13 cellular contexts compared by ENCODE assay signal in the genomic region with DNA sequence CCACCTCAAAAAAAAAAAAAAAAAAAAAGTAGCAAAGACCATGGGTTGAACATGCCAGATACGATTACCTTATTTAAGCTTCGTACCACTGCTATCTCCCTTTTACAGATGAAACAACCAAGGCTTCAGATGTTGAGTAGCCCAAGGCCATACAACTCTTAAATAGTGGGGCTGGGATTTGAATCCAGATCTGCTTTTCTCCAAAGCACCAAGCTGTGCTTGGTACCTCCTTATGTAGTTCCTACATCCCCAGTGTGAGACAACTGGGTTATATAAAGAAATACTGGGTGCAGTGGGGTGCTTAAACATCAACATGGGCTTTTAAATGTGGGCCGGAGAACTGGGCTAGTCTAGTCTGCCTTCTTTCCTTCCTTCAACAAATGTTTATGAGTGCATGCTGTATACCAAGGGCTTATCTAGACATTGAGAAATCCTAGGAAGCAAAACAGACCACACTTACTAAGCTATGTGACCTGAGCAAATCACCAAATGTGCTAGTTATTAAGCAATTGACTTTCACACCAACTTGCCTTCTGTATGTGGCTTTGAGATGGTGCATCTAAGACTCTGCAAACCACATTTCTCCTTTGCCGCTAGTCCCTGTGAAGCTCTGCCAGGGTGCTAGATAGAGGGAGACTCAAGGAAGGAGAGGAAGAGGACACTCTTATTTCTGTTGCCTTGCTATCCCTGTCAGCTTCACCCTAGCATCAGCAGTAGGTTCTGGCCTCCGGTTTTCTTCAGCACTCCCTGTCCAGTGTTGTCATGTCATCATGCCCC.
DNase-seq lines count a peak whose midpoint lies in the region; ATAC-seq and TF ChIP-seq lines count a peak whose summit lies in the region.
"Had no signal": no experiment of that assay in that cellular context is flagged by ENCODE, and none has a peak within 500 bp of the region (broad histone marks: within the 10 kb centered on the region; RNA-seq: fewer than 3 reads in every experiment).

No MANE protein-coding gene starts in this region.

- no peaks in the 10 kb centered on the region for H3K9me3 ChIP-seq in upper lobe of right lung
- H3K9me3 ChIP-seq: BE2C, right atrium auricular region had no signal

- H3K27me3 Mint-ChIP-seq in activated T-cell treated with anti-CD3 and anti-CD28 coated beads, Interleukin-2, amount 50 U/mL, for 24 hours = no peaks in the 10 kb centered on the region
- H3K27me3 Mint-ChIP-seq in WTC11 (ENCODE audit: low read depth) = no peaks in the 10 kb centered on the region

- 84 to 86% methylated on average over 5 of the region's 5 CpGs for WGBS in lower leg skin, 2 donors

- TF ChIP-seq POLR2A in lower leg skin (IDR thresholded peaks at IDR 0.05) = no peak

- H3K4me1 Mint-ChIP-seq in activated T-cell treated with anti-CD3 and anti-CD28 coated beads, Interleukin-2, amount 50 U/mL, for 24 hours (ENCODE audit: low read depth) = peaks cover 34% of the 10 kb centered on the region
- peaks cover 10% of the 10 kb centered on the region for H3K4me1 Mint-ChIP-seq in WTC11

- peaks cover 1% of the 10 kb centered on the region for H3K36me3 Mint-ChIP-seq in activated T-cell treated with anti-CD3 and anti-CD28 coated beads, Interleukin-2, amount 50 U/mL, for 24 hours (ENCODE audit: low read depth)
- H3K36me3 Mint-ChIP-seq in WTC11 = no peaks in the 10 kb centered on the region

- intact Hi-C loops in upper lobe of right lung (cut with DNase I) (no loop called here), lower leg skin (cut with DNase I; ENCODE audit: low total_unique reads) (no loop called here)

- no peaks in the 10 kb centered on the region for H3K36me3 ChIP-seq in upper lobe of right lung
- H3K36me3 ChIP-seq: BE2C, right atrium auricular region had no signal

- TF ChIP-seq CTCF in WTC11 (IDR thresholded peaks at IDR 0.05) (no peak), upper lobe of right lung (IDR thresholded peaks at IDR 0.05) (no peak), lower leg skin (IDR thresholded peaks at IDR 0.05) (no peak)

- no peaks in the 10 kb centered on the region for H3K27me3 ChIP-seq in upper lobe of right lung
- H3K27me3 ChIP-seq: BE2C, right atrium auricular region had no signal

- H3K9me3 Mint-ChIP-seq in activated T-cell treated with anti-CD3 and anti-CD28 coated beads, Interleukin-2, amount 50 U/mL, for 24 hours = no peaks in the 10 kb centered on the region
- no peaks in the 10 kb centered on the region for H3K9me3 Mint-ChIP-seq in WTC11

- POLR2A ChIA-PET in WTC11 (lab: Charles Lee) = no interaction called here

- H3K4me1 ChIP-seq in upper lobe of right lung = peaks cover 18% of the 10 kb centered on the region
- H3K4me1 ChIP-seq: BE2C had no signal

- H3K4me3 ChIP-seq in upper lobe of right lung (no peak overlapping the region), lower leg skin (ENCODE audit: low read depth, poor library complexity, severe bottlenecking) (no peak overlapping the region)

- H3K4me3 Mint-ChIP-seq in activated T-cell treated with anti-CD3 and anti-CD28 coated beads, Interleukin-2, amount 50 U/mL, for 24 hours = no peak overlapping the region
- peak overlapping the region; percentile 12; the same call in 1 of the 2 replicates for H3K4me3 Mint-ChIP-seq in WTC11

- no peak for DNase-seq in activated T-cell treated with anti-CD3 and anti-CD28 coated beads, Interleukin-2, amount 50 U/mL, for 24 hours
- no peak for DNase-seq in activated T-cell treated with anti-CD3 and anti-CD28 coated beads, Interleukin-2, amount 50 U/mL, for 1 hour
- DNase-seq in WTC11 (ENCODE audit: low spot score) (no peak), iris pigment epithelial cell (ENCODE audit: low read depth) (peak; percentile 93), upper lobe of right lung (no peak), AG08395 (ENCODE audit: low spot score) (no peak), NCI-H2227 (lab: John Stamatoyannopoulos, UW; ENCODE audit: unreplicated experiment) (no peak), lower leg skin (ENCODE audit: low spot score in 2 of 2) (no peak)
- DNase-seq: BE2C; NCI-H1694; SHP77; stimulated activated CD8-positive, alpha-beta memory T cell treated with anti-CD3 and anti-CD28 coated beads, Interleukin-4, amount 100 ng/mL, for 48 hours had no signal

- H3K27ac ChIP-seq in upper lobe of right lung = peak overlapping the region; percentile 7

- CTCF ChIA-PET in WTC11 (lab: Charles Lee) = no interaction called here

- peak overlapping the region; percentile 52 for H3K27ac Mint-ChIP-seq in activated T-cell treated with anti-CD3 and anti-CD28 coated beads, Interleukin-2, amount 50 U/mL, for 24 hours
- no peak overlapping the region; the same call in 1 of the 2 replicates for H3K27ac Mint-ChIP-seq in WTC11

- no peak for ATAC-seq in WTC11
- ATAC-seq in upper lobe of right lung = no peak

TF ChIP-seq in WTC11, 78 proteins besides CTCF, POLR2A, EP300 and RAD21:
- no peak for TF ChIP-seq ZNF423 (CRISPR knock-in tag; IDR thresholded peaks at IDR 0.05)
- TF ChIP-seq SOX15 (CRISPR knock-in tag; IDR thresholded peaks at IDR 0.05) = no peak
- TF ChIP-seq, protein P1, sequence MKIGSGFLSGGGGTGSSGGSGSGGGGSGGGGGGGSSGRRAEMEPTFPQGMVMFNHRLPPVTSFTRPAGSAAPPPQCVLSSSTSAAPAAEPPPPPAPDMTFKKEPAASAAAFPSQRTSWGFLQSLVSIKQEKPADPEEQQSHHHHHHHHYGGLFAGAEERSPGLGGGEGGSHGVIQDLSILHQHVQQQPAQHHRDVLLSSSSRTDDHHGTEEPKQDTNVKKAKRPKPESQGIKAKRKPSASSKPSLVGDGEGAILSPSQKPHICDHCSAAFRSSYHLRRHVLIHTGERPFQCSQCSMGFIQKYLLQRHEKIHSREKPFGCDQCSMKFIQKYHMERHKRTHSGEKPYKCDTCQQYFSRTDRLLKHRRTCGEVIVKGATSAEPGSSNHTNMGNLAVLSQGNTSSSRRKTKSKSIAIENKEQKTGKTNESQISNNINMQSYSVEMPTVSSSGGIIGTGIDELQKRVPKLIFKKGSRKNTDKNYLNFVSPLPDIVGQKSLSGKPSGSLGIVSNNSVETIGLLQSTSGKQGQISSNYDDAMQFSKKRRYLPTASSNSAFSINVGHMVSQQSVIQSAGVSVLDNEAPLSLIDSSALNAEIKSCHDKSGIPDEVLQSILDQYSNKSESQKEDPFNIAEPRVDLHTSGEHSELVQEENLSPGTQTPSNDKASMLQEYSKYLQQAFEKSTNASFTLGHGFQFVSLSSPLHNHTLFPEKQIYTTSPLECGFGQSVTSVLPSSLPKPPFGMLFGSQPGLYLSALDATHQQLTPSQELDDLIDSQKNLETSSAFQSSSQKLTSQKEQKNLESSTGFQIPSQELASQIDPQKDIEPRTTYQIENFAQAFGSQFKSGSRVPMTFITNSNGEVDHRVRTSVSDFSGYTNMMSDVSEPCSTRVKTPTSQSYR (CRISPR knock-in tag; IDR thresholded peaks at IDR 0.05) = no peak
- no peak for TF ChIP-seq ZNF121 (CRISPR knock-in tag; IDR thresholded peaks at IDR 0.05)
- TF ChIP-seq TEAD4 (CRISPR knock-in tag; IDR thresholded peaks at IDR 0.05) = no peak
- TF ChIP-seq CREB1 (CRISPR knock-in tag; IDR thresholded peaks at IDR 0.05) = no peak
- TF ChIP-seq, protein P2, sequence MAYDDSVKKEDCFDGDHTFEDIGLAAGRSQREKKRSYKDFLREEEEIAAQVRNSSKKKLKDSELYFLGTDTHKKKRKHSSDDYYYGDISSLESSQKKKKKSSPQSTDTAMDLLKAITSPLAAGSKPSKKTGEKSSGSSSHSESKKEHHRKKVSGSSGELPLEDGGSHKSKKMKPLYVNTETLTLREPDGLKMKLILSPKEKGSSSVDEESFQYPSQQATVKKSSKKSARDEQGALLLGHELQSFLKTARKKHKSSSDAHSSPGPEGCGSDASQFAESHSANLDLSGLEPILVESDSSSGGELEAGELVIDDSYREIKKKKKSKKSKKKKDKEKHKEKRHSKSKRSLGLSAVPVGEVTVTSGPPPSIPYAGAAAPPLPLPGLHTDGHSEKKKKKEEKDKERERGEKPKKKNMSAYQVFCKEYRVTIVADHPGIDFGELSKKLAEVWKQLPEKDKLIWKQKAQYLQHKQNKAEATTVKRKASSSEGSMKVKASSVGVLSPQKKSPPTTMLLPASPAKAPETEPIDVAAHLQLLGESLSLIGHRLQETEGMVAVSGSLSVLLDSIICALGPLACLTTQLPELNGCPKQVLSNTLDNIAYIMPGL (CRISPR knock-in tag; IDR thresholded peaks at IDR 0.05) = no peak
- no peak for TF ChIP-seq ATF1 (CRISPR knock-in tag; IDR thresholded peaks at IDR 0.05)
- no peak for TF ChIP-seq RELA (CRISPR knock-in tag; IDR thresholded peaks at IDR 0.05; ENCODE audit: borderline replicate concordance)
- TF ChIP-seq HMGA2 (CRISPR knock-in tag; IDR thresholded peaks at IDR 0.05) = no peak
- no peak for TF ChIP-seq SMAD3 (CRISPR knock-in tag; IDR thresholded peaks at IDR 0.05; ENCODE audit: borderline replicate concordance)
- TF ChIP-seq GABPB1 (CRISPR knock-in tag; IDR thresholded peaks at IDR 0.05) = no peak
